In the genomic region with DNA sequence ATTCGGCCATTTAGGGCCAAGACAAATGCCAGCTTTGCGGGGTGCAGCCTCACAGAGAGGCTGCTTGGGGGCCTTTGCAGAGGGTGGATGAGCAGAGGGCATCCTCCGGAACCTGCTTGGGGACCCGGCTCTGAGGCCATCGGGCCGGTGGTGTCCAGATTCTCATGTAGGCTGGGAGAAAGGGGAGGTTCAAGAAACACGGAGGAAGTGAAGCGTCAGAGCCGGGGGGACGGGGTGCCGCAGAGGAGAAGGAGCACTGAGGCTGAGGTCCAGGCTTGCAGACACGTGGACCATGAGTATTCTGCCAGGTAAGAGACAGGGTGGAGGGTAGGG, we compare ENCODE assay signal across 9 cellular contexts.
"Had no signal": no experiment of that assay in that cellular context is flagged by ENCODE, and none has a peak within 500 bp of the region (broad histone marks: within the 10 kb centered on the region; RNA-seq: fewer than 3 reads in every experiment).

No MANE protein-coding gene starts in this region.

- H3K27ac ChIP-seq: dorsolateral prefrontal cortex, foreskin keratinocyte, tibial artery had no signal

- H3K4me1 ChIP-seq: foreskin keratinocyte, tibial artery had no signal

- H3K9me3 ChIP-seq: tibial artery had no signal

- ATAC-seq: left cardiac atrium, T-helper 17 cell, WTC11 had no signal

- H3K36me3 ChIP-seq: tibial artery had no signal

- H3K27me3 ChIP-seq: foreskin keratinocyte, tibial artery had no signal

- H3K4me3 ChIP-seq: dorsolateral prefrontal cortex, tibial artery had no signal

- DNase-seq: activated effector memory CD4-positive, alpha-beta T cell treated with anti-CD3 and anti-CD28 coated beads, Interleukin-2, amount 50 U/mL, for 16 hours; activated T-cell treated with anti-CD3 and anti-CD28 coated beads, Interleukin-2, amount 50 U/mL, for 1 hour; immature natural killer cell; left cardiac atrium; T-helper 17 cell; tibial artery had no signal
